Comparison of ENCODE assay signal across 8 cellular contexts in genomic region chr19:33416307-33417215, GRCh38. TPM values are rescaled to one million over a fixed set of nuclear protein-coding genes. Genes with fewer than 3 reads are reported as not detected.
DNase-seq lines count a peak whose midpoint lies in the region; ATAC-seq, FAIRE-seq and TF ChIP-seq lines count a peak whose summit lies in the region.

No MANE protein-coding gene starts in this region.

- FAIRE-seq in pancreas (lab: Jason Lieb, UNC), result no peak

- no TSS peak for BruUV-seq in Panc1 (replicated peaks; lab: Mats Ljungman, UMichigan)

- no peaks in the 10 kb centered on the region for H3K27me3 Mint-ChIP-seq in activated T-cell treated with anti-CD3 and anti-CD28 coated beads, Interleukin-2, amount 50 U/mL, for 24 hours

- no peaks in the 10 kb centered on the region for H3K36me3 Mint-ChIP-seq in activated T-cell treated with anti-CD3 and anti-CD28 coated beads, Interleukin-2, amount 50 U/mL, for 24 hours (ENCODE audit: low read depth)

- H3K36me3 ChIP-seq in Panc1 (ENCODE audit: control insufficient read depth, insufficient read depth, low read length) (no peaks in the 10 kb centered on the region), pancreas (no peaks in the 10 kb centered on the region), upper lobe of right lung (peaks cover 1% of the 10 kb centered on the region)

- CTCF ChIA-PET in Panc1 (lab: Charles Lee), result interaction anchor here (0.5 to 2.1 kb wide), 10 partner anchors 11 to 616 kb away, joined by 3 to 13 read pairs (median 4); no protein-coding TSS in a partner anchor

- no peak overlapping the region for H3K4me3 Mint-ChIP-seq in activated T-cell treated with anti-CD3 and anti-CD28 coated beads, Interleukin-2, amount 50 U/mL, for 24 hours

- TF ChIP-seq CTCF in Panc1 (IDR thresholded peaks at IDR 0.05), result peak; percentile 97
- peak; percentile 73 for TF ChIP-seq CTCF in fibroblast of mammary gland (conservative IDR thresholded peaks at IDR 0.05; ENCODE audit: control insufficient read depth, insufficient read depth, low read depth, low read length)
- peak in 3 of 4 donors; percentile 32 to 52 (median 42) for TF ChIP-seq CTCF in pancreas (IDR thresholded peaks at IDR 0.05)
- peak; percentile 58 for TF ChIP-seq CTCF in upper lobe of right lung (IDR thresholded peaks at IDR 0.05)

- ATAC-seq in Panc1 (peak; percentile 90), pancreas (peak in 3 of 4 donors; percentile 76 to 88 (median 77)), upper lobe of right lung (peak; percentile 63), GM21717 (IDR thresholded peaks at IDR 0.05; ENCODE audit: unreplicated experiment) (no peak)

- no peak overlapping the region for H3K27ac Mint-ChIP-seq in activated T-cell treated with anti-CD3 and anti-CD28 coated beads, Interleukin-2, amount 50 U/mL, for 24 hours

- peaks cover 5% of the 10 kb centered on the region for H3K4me1 Mint-ChIP-seq in activated T-cell treated with anti-CD3 and anti-CD28 coated beads, Interleukin-2, amount 50 U/mL, for 24 hours (ENCODE audit: low read depth)

- H3K27me3 ChIP-seq in Panc1 (ENCODE audit: control insufficient read depth, insufficient read depth, low read length) (no peaks in the 10 kb centered on the region), pancreas (no peaks in the 10 kb centered on the region), upper lobe of right lung (no peaks in the 10 kb centered on the region)

- H3K4me1 ChIP-seq in Panc1 (ENCODE audit: control insufficient read depth, insufficient read depth, low read length) (peaks cover 4% of the 10 kb centered on the region; the same call in 1 of the 2 replicates), pancreas (no peaks in the 10 kb centered on the region), upper lobe of right lung (no peaks in the 10 kb centered on the region)

- POLR2A ChIA-PET in Panc1 (lab: Charles Lee), result interaction anchor here (0.5 to 0.6 kb wide), 2 partner anchors 324 to 876 kb away, joined by 3 to 4 read pairs; no protein-coding TSS in a partner anchor

- H3K27ac ChIP-seq in Panc1 (ENCODE audit: low read length) (no peak overlapping the region), pancreas (no peak overlapping the region), upper lobe of right lung (no peak overlapping the region)

- in situ Hi-C loops in Panc1 (cut with HindIII; ENCODE audit: low pct_unique_long_range_greater_than_20kb, low sequenced_read_pairs), result loop anchor here (10.0 kb wide), 1 partner anchor 288 kb away; no protein-coding TSS in a partner anchor

- no peaks in the 10 kb centered on the region for H3K9me3 Mint-ChIP-seq in activated T-cell treated with anti-CD3 and anti-CD28 coated beads, Interleukin-2, amount 50 U/mL, for 24 hours

- DNase-seq in DMS79 (lab: John Stamatoyannopoulos, UW) (peak; percentile 77), KG1 (lab: John Stamatoyannopoulos, UW) (peak; percentile 31), Panc1 (ENCODE audit: low read depth, low spot score) (no peak), fibroblast of mammary gland (ENCODE audit: low read depth) (peak; percentile 65), pancreas (peak in 3 of 6 donors; percentile 38 to 79 (median 51)), upper lobe of right lung (no peak)
- DNase-seq in activated T-cell treated with anti-CD3 and anti-CD28 coated beads, Interleukin-2, amount 50 U/mL, for 24 hours, result peak; percentile 76

- intact Hi-C loops in Panc1 (cut with micrococcal nuclease; ENCODE audit: unreplicated experiment), result loop anchor here (5.0 kb wide), 1 partner anchor 356 kb away; no protein-coding TSS in a partner anchor
- intact Hi-C loops in pancreas (cut with DNase I), result no loop called here
- intact Hi-C loops in upper lobe of right lung (cut with DNase I), result no loop called here

- no peaks in the 10 kb centered on the region for H3K9me3 ChIP-seq in Panc1 (ENCODE audit: control insufficient read depth, insufficient read depth, low read depth, low read length)
- H3K9me3 ChIP-seq in pancreas, result no peaks in the 10 kb centered on the region
- H3K9me3 ChIP-seq in upper lobe of right lung, result no peaks in the 10 kb centered on the region

- H3K4me3 ChIP-seq in Panc1 (ENCODE audit: low read depth in 2 of 2, low read length in 2 of 2) (no peak overlapping the region), fibroblast of mammary gland (ENCODE audit: control insufficient read depth, low read depth, low read length) (no peak overlapping the region), pancreas (no peak overlapping the region), upper lobe of right lung (no peak overlapping the region)

- WGBS in pancreas, 2 donors, result 52% methylated on average over 27 of the region's 27 CpGs

RNA-seq across cellular contexts. Expression of gene CEBPG, which starts 43.1 kb away (rescaled TPM):
- total RNA-seq in Panc1 (2021; ENCODE audit: unreplicated experiment) (41.5 TPM), pancreas (10 to 100 TPM in 2 of 6 donors, 1 to 10 TPM in 4; 6.2 to 34.5 (median 9.4) TPM), upper lobe of right lung (32.3 TPM)
- 29.2 TPM for polyA plus RNA-seq in Panc1 (2012; ENCODE audit: insufficient read length)
- 10 to 100 TPM in 1 of 2 donors, 1 to 10 TPM in 1; 7.0 to 11.6 TPM for polyA plus RNA-seq in pancreas

Comparison
In these comparisons a context has a peak if more than half of its experiments do, and no peak if none do; other contexts are left out.
1. DNase-seq: peak in DMS79 (single experiment), KG1 (single experiment), activated T-cell treated with anti-CD3 and anti-CD28 coated beads, Interleukin-2, amount 50 U/mL, for 24 hours (single experiment) and fibroblast of mammary gland (single experiment); none in Panc1 (single experiment) and upper lobe of right lung (single experiment).
2. CTCF ChIP-seq: peak in every context shown above with its lines; median percentile 97 in Panc1; 73 in fibroblast of mammary gland; 58 in upper lobe of right lung; 42 in pancreas.